8 cellular contexts compared by ENCODE assay signal in genomic region chr5:115309751-115310370, GRCh38. TPM values are rescaled to one million over a fixed set of nuclear protein-coding genes. Genes with fewer than 3 reads are reported as not detected.
A peak's percentile ranks its signal among the peaks of the same experiment; 100 is the strongest.
DNase-seq lines count a peak whose midpoint lies in the region; ATAC-seq, FAIRE-seq and TF ChIP-seq lines count a peak whose summit lies in the region.

No MANE protein-coding gene starts in this region.

- no peaks in the 10 kb centered on the region for H4K20me1 ChIP-seq in DND-41 (ENCODE audit: insufficient read depth, low read length)

- no peak overlapping the region for H3K4me2 ChIP-seq in DND-41 (ENCODE audit: insufficient read depth, low read length)

- no peaks in the 10 kb centered on the region for H3K4me1 ChIP-seq in DND-41 (ENCODE audit: insufficient read depth, low read length)
- no peaks in the 10 kb centered on the region for H3K4me1 ChIP-seq in pancreas

- no peaks in the 10 kb centered on the region for H3K79me2 ChIP-seq in DND-41 (ENCODE audit: insufficient read depth, low read length)

- no peak overlapping the region for H2AFZ ChIP-seq in DND-41 (ENCODE audit: low read depth, low read length)

- peaks cover 5% of the 10 kb centered on the region for H3K27me3 ChIP-seq in DND-41 (ENCODE audit: insufficient read depth, low read length, poor library complexity)
- H3K27me3 ChIP-seq in pancreas: no peaks in the 10 kb centered on the region

- TF ChIP-seq CTCF in DND-41 (IDR thresholded peaks at IDR 0.05; ENCODE audit: borderline replicate concordance, extremely low read depth, low read length, poor library complexity, severe bottlenecking) (peak; percentile 69), pancreas (IDR thresholded peaks at IDR 0.05) (peak; percentile 18 to 62 (median 46))

- H3K36me3 ChIP-seq in DND-41 (ENCODE audit: insufficient read depth, low read length) (no peaks in the 10 kb centered on the region), pancreas (no peaks in the 10 kb centered on the region)

- H3K9me3 ChIP-seq in DND-41 (ENCODE audit: insufficient read depth, low read length, severe bottlenecking): no peaks in the 10 kb centered on the region
- H3K9me3 ChIP-seq in pancreas: no peaks in the 10 kb centered on the region

- no peak overlapping the region for H3K9ac ChIP-seq in DND-41 (ENCODE audit: low read depth, low read length)

- no peak overlapping the region for H3K4me3 ChIP-seq in DND-41 (ENCODE audit: low read depth in 1 of 2, low read length in 2 of 2)
- H3K4me3 ChIP-seq in pancreas: no peak overlapping the region

- WGBS in pancreas, 2 donors: 0 to 3% methylated on average over 1 of the region's 1 CpG

- intact Hi-C loops in pancreas (cut with DNase I): loop anchor here (5.0 to 10.0 kb wide), 3 partner anchors 262 to 275 kb away; no protein-coding TSS in a partner anchor

- ATAC-seq in DND-41 (ENCODE audit: insufficient read depth, low read depth) (peak; percentile 58; the same call in 1 of the 3 replicates), HG02885 (IDR thresholded peaks at IDR 0.05; ENCODE audit: poor library complexity, unreplicated experiment) (peak; percentile 50), pancreas (peak; percentile 61 to 78 (median 75)), GM19452 (IDR thresholded peaks at IDR 0.05; ENCODE audit: unreplicated experiment) (no peak)
- ATAC-seq in stimulated activated naive CD8-positive, alpha-beta T cell treated with anti-CD3 and anti-CD28 coated beads, Interleukin-15, Interleukin-2, amounts not matched to agents 100 U/mL and 50 U/mL, for 24 hours: no peak

- peak; percentile 96 for FAIRE-seq in pancreas (lab: Jason Lieb, UNC)

- H3K27ac ChIP-seq in DND-41 (ENCODE audit: low read length) (no peak overlapping the region), pancreas (no peak overlapping the region)

- DNase-seq in DND-41: no peak
- DNase-seq in RPMI8226: peak; percentile 55
- peak; percentile 24 for DNase-seq in fibroblast of gingiva (ENCODE audit: low read depth)
- no peak for DNase-seq in pancreas
- DNase-seq in mesenteric fat pad (ENCODE audit: low spot score): no peak
- DNase-seq in stimulated activated naive CD8-positive, alpha-beta T cell treated with anti-CD3 and anti-CD28 coated beads, Interleukin-15, Interleukin-2, amounts not matched to agents 100 U/mL and 50 U/mL, for 24 hours: no peak

RNA-seq across cellular contexts. Expression of gene CCDC112, which starts 13.4 kb away (rescaled TPM):
- total RNA-seq in pancreas (1 to 10 TPM; 3.3 to 7.9 (median 4.9) TPM), mesenteric fat pad (4.3 TPM)
- 1 to 10 TPM; 5.1 to 5.5 TPM for polyA plus RNA-seq in pancreas

RNA-seq across cellular contexts. Expression of gene PGGT1B, which starts 47.2 kb away (rescaled TPM):
- total RNA-seq in pancreas (10 to 100 TPM; 13.7 to 24.5 (median 18.7) TPM), mesenteric fat pad (37.3 TPM)
- 1 to 10 TPM; 1.7 to 2.4 TPM for polyA plus RNA-seq in pancreas

Comparison
In these comparisons a context has a peak if more than half of its experiments do, and no peak if none do; other contexts are left out.
1. ATAC-seq: peak in DND-41 (single experiment), HG02885 (single experiment) and pancreas (4 of 4); none in GM19452 (single experiment) and stimulated activated naive CD8-positive, alpha-beta T cell treated with anti-CD3 and anti-CD28 coated beads, Interleukin-15, Interleukin-2, amounts not matched to agents 100 U/mL and 50 U/mL, for 24 hours (single experiment).
2. DNase-seq: peak in RPMI8226 (single experiment) and fibroblast of gingiva (single experiment); none in DND-41 (single experiment), pancreas (0 of 6), mesenteric fat pad (single experiment) and stimulated activated naive CD8-positive, alpha-beta T cell treated with anti-CD3 and anti-CD28 coated beads, Interleukin-15, Interleukin-2, amounts not matched to agents 100 U/mL and 50 U/mL, for 24 hours (single experiment).